11 cellular contexts compared by ENCODE assay signal in the genomic region with DNA sequence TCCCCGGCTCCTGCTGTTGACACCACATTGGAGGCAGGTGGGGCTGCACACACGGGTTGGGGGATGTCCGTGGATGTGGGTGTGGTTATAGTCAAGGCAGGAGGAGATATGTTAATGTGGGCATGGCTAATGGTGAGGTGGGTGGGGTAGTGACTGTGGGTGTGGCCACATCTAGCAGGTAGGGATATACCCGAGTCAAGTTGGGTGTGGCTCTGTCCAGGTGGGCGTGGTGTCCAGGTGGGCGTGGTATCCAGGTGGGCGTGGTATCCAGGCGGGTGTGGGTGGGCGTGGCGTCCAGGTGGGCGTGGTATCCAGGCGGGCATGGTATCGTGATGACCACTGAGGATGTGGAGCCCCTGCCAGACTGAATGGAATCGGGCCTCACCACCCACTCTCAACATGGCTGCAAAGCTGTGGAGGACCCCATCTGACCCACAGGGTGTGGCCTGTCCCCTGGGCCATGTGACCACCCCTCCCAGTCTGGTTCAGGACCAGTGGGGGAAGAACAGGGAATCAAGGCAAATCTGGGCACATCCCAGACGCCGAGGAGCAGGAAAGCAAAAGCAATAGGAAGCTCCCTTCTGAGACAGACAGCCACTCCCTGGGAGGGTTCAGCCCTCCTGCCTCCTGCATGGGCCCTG. TPM values are rescaled to one million over a fixed set of nuclear protein-coding genes. Genes with fewer than 3 reads are reported as not detected.
DNase-seq lines count a peak whose midpoint lies in the region; ATAC-seq and TF ChIP-seq lines count a peak whose summit lies in the region.
"Had no signal": no experiment of that assay in that cellular context is flagged by ENCODE, and none has a peak within 500 bp of the region (broad histone marks: within the 10 kb centered on the region; RNA-seq: fewer than 3 reads in every experiment).

No MANE protein-coding gene starts in this region.

- no peaks in the 10 kb centered on the region for H3K9me2 ChIP-seq in Karpas-422 (replicated peaks; ENCODE audit: insufficient read depth, low read length)

- no peaks in the 10 kb centered on the region for H3K4me1 Mint-ChIP-seq in activated naive CD8-positive, alpha-beta T cell treated with anti-CD3 and anti-CD28 coated beads, Interleukin-2, amount 50 U/mL, for 24 hours
- no peaks in the 10 kb centered on the region for H3K4me1 Mint-ChIP-seq in activated naive CD8-positive, alpha-beta T cell treated with anti-CD3 and anti-CD28 coated beads for 36 hours
- H3K4me1 Mint-ChIP-seq in WTC11, result no peaks in the 10 kb centered on the region
- peaks cover 9 to 10% of the 10 kb centered on the region in 2 donors for H3K4me1 Mint-ChIP-seq in stimulated activated naive B cell treated with anti-CD40 and anti-IgM and Interleukin-4, amounts not matched to agents 10 μg/mL and 1 μg/mL and 100 μg/mL, for 72 hours
- H3K4me1 Mint-ChIP-seq in neural progenitor cell, result no peaks in the 10 kb centered on the region
- H3K4me1 Mint-ChIP-seq: activated naive CD4-positive, alpha-beta T cell treated with anti-CD3 and anti-CD28 coated beads, Interleukin-2, amount 50 U/mL, for 24 hours had no signal

- H3K4me3 Mint-ChIP-seq in activated naive CD8-positive, alpha-beta T cell treated with anti-CD3 and anti-CD28 coated beads, Interleukin-2, amount 50 U/mL, for 24 hours, result no peak overlapping the region
- no peak overlapping the region for H3K4me3 Mint-ChIP-seq in activated naive CD8-positive, alpha-beta T cell treated with anti-CD3 and anti-CD28 coated beads for 36 hours
- H3K4me3 Mint-ChIP-seq in WTC11 (no peak overlapping the region), neural progenitor cell (no peak overlapping the region)
- no peak overlapping the region for H3K4me3 Mint-ChIP-seq in stimulated activated naive B cell treated with anti-CD40 and anti-IgM and Interleukin-4, amounts not matched to agents 10 μg/mL and 1 μg/mL and 100 μg/mL, for 72 hours
- H3K4me3 Mint-ChIP-seq: activated naive CD4-positive, alpha-beta T cell treated with anti-CD3 and anti-CD28 coated beads, Interleukin-2, amount 50 U/mL, for 24 hours had no signal

- BruUV-seq in A673 (replicated peaks; lab: Mats Ljungman, UMichigan), result no TSS peak

- H3K9ac ChIP-seq in Karpas-422 (ENCODE audit: low read length) (no peak overlapping the region), neural progenitor cell (no peak overlapping the region)

- no peak overlapping the region for H3K27ac Mint-ChIP-seq in activated naive CD8-positive, alpha-beta T cell treated with anti-CD3 and anti-CD28 coated beads, Interleukin-2, amount 50 U/mL, for 24 hours
- H3K27ac Mint-ChIP-seq in activated naive CD8-positive, alpha-beta T cell treated with anti-CD3 and anti-CD28 coated beads for 36 hours, result no peak overlapping the region
- H3K27ac Mint-ChIP-seq in WTC11, result no peak overlapping the region
- H3K27ac Mint-ChIP-seq in stimulated activated naive B cell treated with anti-CD40 and anti-IgM and Interleukin-4, amounts not matched to agents 10 μg/mL and 1 μg/mL and 100 μg/mL, for 72 hours, result no peak overlapping the region
- H3K27ac Mint-ChIP-seq in neural progenitor cell, result no peak overlapping the region
- H3K27ac Mint-ChIP-seq: activated naive CD4-positive, alpha-beta T cell treated with anti-CD3 and anti-CD28 coated beads, Interleukin-2, amount 50 U/mL, for 24 hours had no signal

- intact Hi-C loops in A673 (cut with micrococcal nuclease; ENCODE audit: unreplicated experiment), result no loop called here

- H3K27ac ChIP-seq in Karpas-422 (ENCODE audit: low read length), result no peak overlapping the region
- no peak overlapping the region for H3K27ac ChIP-seq in neural progenitor cell
- H3K27ac ChIP-seq in A673 (ENCODE audit: low read depth, low read length, poor library complexity, severe bottlenecking), result no peak overlapping the region

- H3K4me2 ChIP-seq in Karpas-422 (ENCODE audit: low read depth, low read length, poor library complexity, severe bottlenecking) (no peak overlapping the region), neural progenitor cell (no peak overlapping the region)

- H3K9me3 ChIP-seq in Karpas-422 (ENCODE audit: low read length) (no peaks in the 10 kb centered on the region), neural progenitor cell (ENCODE audit: low read depth) (no peaks in the 10 kb centered on the region), A673 (ENCODE audit: low read depth, low read length, poor library complexity, severe bottlenecking) (no peaks in the 10 kb centered on the region)

- no peaks in the 10 kb centered on the region for H3K79me2 ChIP-seq in Karpas-422 (ENCODE audit: low read length)
- H3K79me2 ChIP-seq in neural progenitor cell (ENCODE audit: low read depth), result no peaks in the 10 kb centered on the region

- peak; percentile 30 for ATAC-seq in activated naive CD8-positive, alpha-beta T cell treated with anti-CD3 and anti-CD28 coated beads, Interleukin-2, amount 50 U/mL, for 24 hours
- ATAC-seq in WTC11, result peak; percentile 97
- ATAC-seq in stimulated activated naive B cell treated with anti-CD40 and anti-IgM and Interleukin-4, amounts not matched to agents 10 μg/mL and 1 μg/mL and 100 μg/mL, for 72 hours (replicated peaks), result peak; percentile 25 to 45
- no peak for ATAC-seq in GM21576 (IDR thresholded peaks at IDR 0.05; ENCODE audit: unreplicated experiment)

- H3F3A ChIP-seq in neural progenitor cell (ENCODE audit: low read depth), result no peaks in the 10 kb centered on the region

- H3K36me3 Mint-ChIP-seq in activated naive CD8-positive, alpha-beta T cell treated with anti-CD3 and anti-CD28 coated beads, Interleukin-2, amount 50 U/mL, for 24 hours (ENCODE audit: low read depth), result peaks cover 5% of the 10 kb centered on the region
- H3K36me3 Mint-ChIP-seq in activated naive CD8-positive, alpha-beta T cell treated with anti-CD3 and anti-CD28 coated beads for 36 hours, result peaks cover 6% of the 10 kb centered on the region
- H3K36me3 Mint-ChIP-seq in WTC11 (peaks cover 2% of the 10 kb centered on the region; the same call in 1 of the 2 replicates), neural progenitor cell (no peaks in the 10 kb centered on the region)
- H3K36me3 Mint-ChIP-seq in stimulated activated naive B cell treated with anti-CD40 and anti-IgM and Interleukin-4, amounts not matched to agents 10 μg/mL and 1 μg/mL and 100 μg/mL, for 72 hours, result peaks cover 44 to 46% of the 10 kb centered on the region in 2 donors

- no peaks in the 10 kb centered on the region for H3K9me3 Mint-ChIP-seq in activated naive CD8-positive, alpha-beta T cell treated with anti-CD3 and anti-CD28 coated beads, Interleukin-2, amount 50 U/mL, for 24 hours
- no peaks in the 10 kb centered on the region for H3K9me3 Mint-ChIP-seq in activated naive CD8-positive, alpha-beta T cell treated with anti-CD3 and anti-CD28 coated beads for 36 hours
- H3K9me3 Mint-ChIP-seq in WTC11, result no peaks in the 10 kb centered on the region
- H3K9me3 Mint-ChIP-seq in stimulated activated naive B cell treated with anti-CD40 and anti-IgM and Interleukin-4, amounts not matched to agents 10 μg/mL and 1 μg/mL and 100 μg/mL, for 72 hours, result no peaks in the 10 kb centered on the region
- no peaks in the 10 kb centered on the region for H3K9me3 Mint-ChIP-seq in neural progenitor cell
- H3K9me3 Mint-ChIP-seq: activated naive CD4-positive, alpha-beta T cell treated with anti-CD3 and anti-CD28 coated beads, Interleukin-2, amount 50 U/mL, for 24 hours had no signal

- POLR2A ChIA-PET in WTC11 (lab: Charles Lee) (no interaction called here), A673 (lab: Charles Lee; ENCODE audit: low non-redundant PET) (no interaction called here)

- H3K4me3 ChIP-seq in Karpas-422 (ENCODE audit: low read length) (no peak overlapping the region), neural progenitor cell (no peak overlapping the region), A673 (ENCODE audit: low read depth, low read length, poor library complexity, severe bottlenecking) (no peak overlapping the region)

- H3K27me3 Mint-ChIP-seq in activated naive CD8-positive, alpha-beta T cell treated with anti-CD3 and anti-CD28 coated beads, Interleukin-2, amount 50 U/mL, for 24 hours, result no peaks in the 10 kb centered on the region
- H3K27me3 Mint-ChIP-seq in activated naive CD8-positive, alpha-beta T cell treated with anti-CD3 and anti-CD28 coated beads for 36 hours, result no peaks in the 10 kb centered on the region
- peaks cover 4% of the 10 kb centered on the region; the same call in 1 of the 2 replicates for H3K27me3 Mint-ChIP-seq in WTC11 (ENCODE audit: low read depth)
- no peaks in the 10 kb centered on the region for H3K27me3 Mint-ChIP-seq in stimulated activated naive B cell treated with anti-CD40 and anti-IgM and Interleukin-4, amounts not matched to agents 10 μg/mL and 1 μg/mL and 100 μg/mL, for 72 hours
- H3K27me3 Mint-ChIP-seq in neural progenitor cell (ENCODE audit: insufficient read depth, low read depth), result peaks cover 4% of the 10 kb centered on the region
- H3K27me3 Mint-ChIP-seq: activated naive CD4-positive, alpha-beta T cell treated with anti-CD3 and anti-CD28 coated beads, Interleukin-2, amount 50 U/mL, for 24 hours had no signal

- peaks cover 5% of the 10 kb centered on the region; the same call in 1 of the 2 replicates for H3K36me3 ChIP-seq in Karpas-422 (ENCODE audit: insufficient read depth, low read length)
- no peaks in the 10 kb centered on the region for H3K36me3 ChIP-seq in neural progenitor cell
- no peaks in the 10 kb centered on the region for H3K36me3 ChIP-seq in A673 (ENCODE audit: insufficient read depth, low read length, poor library complexity, severe bottlenecking)

- TF ChIP-seq CTCF in WTC11 (IDR thresholded peaks at IDR 0.05) (no peak), neural progenitor cell (IDR thresholded peaks at IDR 0.05) (no peak), A673 (conservative IDR thresholded peaks at IDR 0.05; ENCODE audit: low read depth, low read length) (no peak)

- no peak for DNase-seq in activated naive CD8-positive, alpha-beta T cell treated with anti-CD3 and anti-CD28 coated beads, Interleukin-2, amount 50 U/mL, for 24 hours
- no peak for DNase-seq in activated naive CD8-positive, alpha-beta T cell treated with anti-CD3 and anti-CD28 coated beads for 36 hours
- DNase-seq in Karpas-422 (peak; percentile 89), WTC11 (ENCODE audit: low spot score) (peak; percentile 69), neural progenitor cell (ENCODE audit: low spot score) (no peak), A673 (ENCODE audit: low spot score) (no peak)
- DNase-seq in stimulated activated naive B cell treated with anti-CD40 and anti-IgM and Interleukin-4, amounts not matched to agents 10 μg/mL and 1 μg/mL and 100 μg/mL, for 72 hours, result no peak
- DNase-seq: mesenchymal stem cell, NCI-H1436 had no signal

- peaks cover 17% of the 10 kb centered on the region for H3K4me1 ChIP-seq in Karpas-422 (ENCODE audit: low read length)
- no peaks in the 10 kb centered on the region for H3K4me1 ChIP-seq in neural progenitor cell
- H3K4me1 ChIP-seq in A673 (ENCODE audit: insufficient read depth, low read length, poor library complexity, severe bottlenecking), result no peaks in the 10 kb centered on the region

- H2AFZ ChIP-seq in Karpas-422 (ENCODE audit: low read length) (no peak overlapping the region), neural progenitor cell (replicated peaks) (no peak overlapping the region)

- CTCF ChIA-PET in WTC11 (lab: Charles Lee), result interaction anchor here (1.3 kb wide), 1 partner anchor 50 kb away, joined by 3 read pairs; no protein-coding TSS in a partner anchor
- CTCF ChIA-PET in A673 (lab: Charles Lee), result no interaction called here

- H3K27me3 ChIP-seq in Karpas-422 (ENCODE audit: low read length) (no peaks in the 10 kb centered on the region), neural progenitor cell (no peaks in the 10 kb centered on the region), A673 (replicated peaks; ENCODE audit: insufficient read depth, low read depth, low read length, poor library complexity) (no peaks in the 10 kb centered on the region)

- H4K20me1 ChIP-seq in Karpas-422 (ENCODE audit: insufficient read depth, low read depth, low read length) (0 out of 2 replicates have a peak, but pooled peaks cover 5% of the 10 kb centered on the region), neural progenitor cell (ENCODE audit: low read depth) (no peaks in the 10 kb centered on the region)

RNA-seq across cellular contexts. Expression of a gene that starts 21.0 kb away (rescaled TPM):
- 10 to 100 TPM; 10.6 to 10.9 TPM for total RNA-seq in activated naive CD8-positive, alpha-beta T cell treated with anti-CD3 and anti-CD28 coated beads for 36 hours
- 20.1 and 29.4 TPM in 2 replicates for total RNA-seq in Karpas-422 (2014; rRNA removed; shearing (Covaris generic); ENCODE audit: low replicate concordance)
- total RNA-seq in WTC11 (2021) (6.3 to 8.0 TPM (median 7.5 TPM) in 3 replicates), neural progenitor cell (ENCODE audit: low replicate concordance) (2.7 and 6.3 TPM in 2 replicates), A673 (2021) (14.5 and 14.9 TPM in 2 replicates)

RNA-seq across cellular contexts. Expression of a gene that starts 44.5 kb away (rescaled TPM):
- total RNA-seq in activated naive CD8-positive, alpha-beta T cell treated with anti-CD3 and anti-CD28 coated beads for 36 hours, result 100 to 1,000 TPM; 107 to 109 TPM
- 28.8 and 50.7 TPM in 2 replicates for total RNA-seq in Karpas-422 (2014; rRNA removed; shearing (Covaris generic); ENCODE audit: low replicate concordance)
- 296 to 319 TPM (median 303 TPM) in 3 replicates for total RNA-seq in WTC11 (2021)
- 162 and 178 TPM in 2 replicates for total RNA-seq in neural progenitor cell (ENCODE audit: low replicate concordance)
- total RNA-seq in A673 (2021), result 391 and 402 TPM in 2 replicates

Comparison
In these comparisons a context has a peak if more than half of its experiments do, and no peak if none do; other contexts are left out.
1. DNase-seq: peak in Karpas-422 (single experiment) and WTC11 (single experiment); none in activated naive CD8-positive, alpha-beta T cell treated with anti-CD3 and anti-CD28 coated beads, Interleukin-2, amount 50 U/mL, for 24 hours (single experiment), activated naive CD8-positive, alpha-beta T cell treated with anti-CD3 and anti-CD28 coated beads for 36 hours (single experiment), stimulated activated naive B cell treated with anti-CD40 and anti-IgM and Interleukin-4, amounts not matched to agents 10 μg/mL and 1 μg/mL and 100 μg/mL, for 72 hours (single experiment), neural progenitor cell (single experiment) and A673 (single experiment).